In genomic region chr5:139670369-139671095, GRCh38 we compare ENCODE assay signal across 8 cellular contexts. TPM values are rescaled to one million over a fixed set of nuclear protein-coding genes. Genes with fewer than 3 reads are reported as not detected.
DNase-seq lines count a peak whose midpoint lies in the region; ATAC-seq and TF ChIP-seq lines count a peak whose summit lies in the region.

No MANE protein-coding gene starts in this region.

- DNase-seq in AG09319 (ENCODE audit: extremely low read depth, low read depth) = no peak
- peak; percentile 68 for DNase-seq in NCI-H526 treated with DMSO at 0.1 percent for 48 hours (lab: John Stamatoyannopoulos, UW)
- no peak for DNase-seq in choroid plexus epithelial cell (ENCODE audit: low read depth)
- DNase-seq in naive thymus-derived CD8-positive, alpha-beta T cell = peak in 4 of 10 donors; percentile 15 to 68 (median 40)
- no peak for DNase-seq in DMS79 (lab: John Stamatoyannopoulos, UW)
- no peak for DNase-seq in iPS-NIHi11 (ENCODE audit: low spot score)

- H3K36me3 Mint-ChIP-seq in naive thymus-derived CD8-positive, alpha-beta T cell = no peaks in the 10 kb centered on the region

- TF ChIP-seq CTCF in AG09319 (IDR thresholded peaks at IDR 0.05; ENCODE audit: low read depth, low read length) (peak; percentile 24), choroid plexus epithelial cell (conservative IDR thresholded peaks at IDR 0.05; ENCODE audit: low read depth, low read length) (peak; percentile 55)

- peak overlapping the region; percentile 67 to 89 (median 84) for H3K4me3 Mint-ChIP-seq in naive thymus-derived CD8-positive, alpha-beta T cell

- peaks cover 18 to 73% (median 51%) of the 10 kb centered on the region in 4 donors for H3K4me1 Mint-ChIP-seq in naive thymus-derived CD8-positive, alpha-beta T cell

- POLR2A ChIA-PET in naive thymus-derived CD8-positive, alpha-beta T cell (lab: Charles Lee) = interaction anchor here (0.6 to 2.1 kb wide), 7 partner anchors 10 to 34 kb away, joined by 3 to 18 read pairs (median 4); partner anchors contain the start of gene CXXC5

- H3K27me3 Mint-ChIP-seq in naive thymus-derived CD8-positive, alpha-beta T cell = no peaks in the 10 kb centered on the region

- H3K27ac Mint-ChIP-seq in naive thymus-derived CD8-positive, alpha-beta T cell = peak overlapping the region; percentile 36 to 93 (median 80)

- H3K9me3 Mint-ChIP-seq in naive thymus-derived CD8-positive, alpha-beta T cell = no peaks in the 10 kb centered on the region

- H3K4me3 ChIP-seq in choroid plexus epithelial cell (ENCODE audit: low read depth, low read length) = no peak overlapping the region

- ATAC-seq in GM18517 (IDR thresholded peaks at IDR 0.05; ENCODE audit: unreplicated experiment) (peak; percentile 61), HG02870 (IDR thresholded peaks at IDR 0.05; ENCODE audit: unreplicated experiment) (peak; percentile 27)
- ATAC-seq in naive thymus-derived CD8-positive, alpha-beta T cell = peak; percentile 47 to 51

RNA-seq across cellular contexts. Expression of gene CXXC5, which starts 22.4 kb away (rescaled TPM):
- 1 to 10 TPM; 6.8 to 8.3 TPM for total RNA-seq in naive thymus-derived CD8-positive, alpha-beta T cell
- 10 to 100 TPM in 1 of 3 donors, 1 to 10 TPM in 2; 2.6 to 24.6 (median 3.7) TPM for polyA plus RNA-seq in naive thymus-derived CD8-positive, alpha-beta T cell
